Comparison of ENCODE assay signal across 8 cellular contexts in genomic region chr7:99551767-99552463, GRCh38. TPM values are rescaled to one million over a fixed set of nuclear protein-coding genes. Genes with fewer than 3 reads are reported as not detected.
A peak's percentile ranks its signal among the peaks of the same experiment; 100 is the strongest.
DNase-seq lines count a peak whose midpoint lies in the region; ATAC-seq and TF ChIP-seq lines count a peak whose summit lies in the region.

Gene FAM200A, minus strand, starts transcription at chr7:99552114. Its CDS starts 3,707 bp downstream, at chr7:99548407.

- H3K4me3 ChIP-seq in HUES64 (ENCODE audit: low read length) (peak within 1 kb of the TSS; percentile 84), OCI-LY7 (ENCODE audit: low read depth, low read length, poor library complexity, severe bottlenecking) (peak within 1 kb of the TSS; percentile 85), esophagus (ENCODE audit: low read depth in 1 of 2, low read length in 2 of 2) (peak within 1 kb of the TSS; percentile 91 to 93), mucosa of rectum (ENCODE audit: low read length in 2 of 2) (peak within 1 kb of the TSS; percentile 91 to 97)

- DNase-seq in Caki2 (ENCODE audit: low read depth) (peak; percentile 68), OCI-LY7 (ENCODE audit: low spot score) (peak; percentile 92)
- DNase-seq in activated T-cell treated with anti-CD3 and anti-CD28 coated beads, Interleukin-2, amount 50 U/mL, for 1 hour: peak; percentile 84
- DNase-seq in stimulated activated CD8-positive, alpha-beta memory T cell treated with anti-CD3 and anti-CD28 coated beads, Interleukin-4, amount 100 ng/mL, for 4 hours (ENCODE audit: low read depth in 2 of 2, low spot score in 1 of 2): peak; percentile 63 to 73

- no peaks in the 10 kb centered on the region for H3K9me2 ChIP-seq in OCI-LY7 (ENCODE audit: insufficient read depth, low read length)

- no TSS peak for BruUV-seq in OCI-LY7 (replicated peaks; lab: Mats Ljungman, UMichigan)

- H4K20me1 ChIP-seq in OCI-LY7 (ENCODE audit: insufficient read depth, low read length): no peaks in the 10 kb centered on the region

- peak within 1 kb of the TSS; percentile 55 for H3K27ac ChIP-seq in HUES64 (ENCODE audit: low read depth, low read length)
- peak within 1 kb of the TSS; percentile 24 for H3K27ac ChIP-seq in OCI-LY7 (ENCODE audit: low read depth, low read length, poor library complexity, severe bottlenecking)
- H3K27ac ChIP-seq in esophagus (ENCODE audit: low read depth in 2 of 2, low read length in 1 of 2): peak within 1 kb of the TSS; percentile 36 to 93
- peak within 1 kb of the TSS; percentile 50 to 84 for H3K27ac ChIP-seq in mucosa of rectum (ENCODE audit: low read depth in 2 of 2, low read length in 2 of 2)

- peak within 1 kb of the TSS; percentile 95 for H3K4me2 ChIP-seq in OCI-LY7 (ENCODE audit: low read length)

- H3K27me3 ChIP-seq in HUES64 (ENCODE audit: insufficient read depth, low read length) (no peaks in the 10 kb centered on the region), esophagus (ENCODE audit: control insufficient read depth in 1 of 2, insufficient read depth in 2 of 2, low read length in 2 of 2) (no peaks in the 10 kb centered on the region), mucosa of rectum (ENCODE audit: control insufficient read depth in 2 of 2, insufficient read depth in 2 of 2, low read length in 2 of 2) (no peaks in the 10 kb centered on the region)

- no peak for TF ChIP-seq CTCF in OCI-LY7 (conservative IDR thresholded peaks at IDR 0.05; ENCODE audit: low read length)

- WGBS in HUES64: 1% methylated on average over 36 of the region's 37 CpGs
- 0 to 1% methylated on average over 37 of the region's 37 CpGs for WGBS in esophagus, 2 donors

- H3K9ac ChIP-seq in HUES64 (ENCODE audit: low read depth, low read length) (peak within 1 kb of the TSS; percentile 92), mucosa of rectum (ENCODE audit: low read depth in 1 of 2, low read length in 2 of 2) (peak within 1 kb of the TSS; percentile 92 to 99)

- H3K4me1 ChIP-seq in HUES64 (ENCODE audit: insufficient read depth, low read length) (no peaks in the 10 kb centered on the region), OCI-LY7 (ENCODE audit: insufficient read depth, low read length, poor library complexity, severe bottlenecking) (peaks cover 17% of the 10 kb centered on the region), esophagus (ENCODE audit: control insufficient read depth in 2 of 2, insufficient read depth in 2 of 2, low read length in 1 of 2) (peaks cover 0 to 6% of the 10 kb centered on the region in 2 donors), mucosa of rectum (ENCODE audit: control insufficient read depth in 2 of 2, insufficient read depth in 2 of 2, low read length in 2 of 2) (peaks cover 0 to 5% of the 10 kb centered on the region in 2 donors)

- in situ Hi-C loops in Caki2 (cut with HindIII; ENCODE audit: low pct_unique_long_range_greater_than_20kb, low sequenced_read_pairs): no loop called here

- H3K79me2 ChIP-seq in OCI-LY7 (ENCODE audit: insufficient read depth, low read depth, low read length): peaks cover 32% of the 10 kb centered on the region

- peak; percentile 98 for ATAC-seq in GM21390 (IDR thresholded peaks at IDR 0.05; ENCODE audit: unreplicated experiment)

- peak within 1 kb of the TSS; percentile 86 for H2AFZ ChIP-seq in OCI-LY7 (ENCODE audit: low read length)

- intact Hi-C loops in OCI-LY7 (cut with micrococcal nuclease; ENCODE audit: unreplicated experiment): no loop called here

- H3K9me3 ChIP-seq in HUES64 (ENCODE audit: insufficient read depth, low read depth, low read length) (peaks cover 4% of the 10 kb centered on the region; the same call in 1 of the 2 replicates), OCI-LY7 (ENCODE audit: low read length) (no peaks in the 10 kb centered on the region), esophagus (ENCODE audit: control insufficient read depth in 2 of 2, insufficient read depth in 1 of 2, low read depth in 1 of 2, low read length in 1 of 2) (no peaks in the 10 kb centered on the region), mucosa of rectum (ENCODE audit: control insufficient read depth in 2 of 2, low read length in 2 of 2) (no peaks in the 10 kb centered on the region)

- POLR2A ChIA-PET in OCI-LY7 (lab: Charles Lee): no interaction called here

- CTCF ChIA-PET in OCI-LY7 (lab: Charles Lee; ENCODE audit: unreplicated experiment): no interaction called here

- peaks cover 32% of the 10 kb centered on the region for H3K36me3 ChIP-seq in HUES64 (ENCODE audit: insufficient read depth, low read length)
- peaks cover 42% of the 10 kb centered on the region for H3K36me3 ChIP-seq in OCI-LY7 (ENCODE audit: insufficient read depth, low read length)
- H3K36me3 ChIP-seq in esophagus (ENCODE audit: control insufficient read depth in 2 of 2, insufficient read depth in 2 of 2, low read length in 1 of 2): peaks cover 0 to 5% of the 10 kb centered on the region in 2 donors
- peaks cover 13 to 24% of the 10 kb centered on the region in 2 donors for H3K36me3 ChIP-seq in mucosa of rectum (ENCODE audit: control insufficient read depth in 2 of 2, insufficient read depth in 2 of 2, low read length in 2 of 2)

RNA-seq across cellular contexts. Expression of gene FAM200A, which starts in this region (rescaled TPM):
- 1.8 and 4.1 TPM in 2 replicates for total RNA-seq in Caki2 (2014; rRNA removed; shearing (Covaris generic); ENCODE audit: low replicate concordance)
- 8.4 TPM for polyA plus RNA-seq in HUES64 (2013, experiment 1 of 2)
- 10.3 TPM for polyA plus RNA-seq in HUES64 (2013, experiment 2 of 2)
- total RNA-seq in OCI-LY7 (2014; rRNA removed; shearing (Covaris generic)): 4.2 and 5.5 TPM in 2 replicates
- total RNA-seq in OCI-LY7 (2022): 7.3 and 7.9 TPM in 2 replicates
- polyA plus RNA-seq in esophagus: 1 to 10 TPM; 2.8 to 3.8 TPM

Comparison
In these comparisons a context has a peak if more than half of its experiments do, and no peak if none do; other contexts are left out.
1. Peak in every context shown above with its lines: DNase-seq, ATAC-seq, H3K4me3 ChIP-seq and H3K27ac ChIP-seq.